In genomic region chr6:28585335-28585734, GRCh38 we compare ENCODE assay signal across 16 cellular contexts. TPM values are rescaled to one million over a fixed set of nuclear protein-coding genes. Genes with fewer than 3 reads are reported as not detected.
DNase-seq lines count a peak whose midpoint lies in the region; ATAC-seq and TF ChIP-seq lines count a peak whose summit lies in the region.
"Had no signal": no experiment of that assay in that cellular context is flagged by ENCODE, and none has a peak within 500 bp of the region (broad histone marks: within the 10 kb centered on the region; RNA-seq: fewer than 3 reads in every experiment).

No MANE protein-coding gene starts in this region.

- no peak overlapping the region for H4K8ac ChIP-seq in trophoblast cell (ENCODE audit: low read depth, low read length)

- POLR2A ChIA-PET in PC-3 (lab: Charles Lee; ENCODE audit: unreplicated experiment): no interaction called here

- 0 out of 2 replicates have a peak, but pooled peaks have one; percentile 5 for ATAC-seq in PC-3

- H3K4me3 ChIP-seq in PC-3 (ENCODE audit: low read length): peak overlapping the region; percentile 89
- H3K4me3 ChIP-seq in trophoblast cell (ENCODE audit: low read depth, low read length): no peak overlapping the region
- no peak overlapping the region for H3K4me3 ChIP-seq in ascending aorta
- H3K4me3 ChIP-seq: esophagus muscularis mucosa had no signal

- H3K4me2 ChIP-seq in PC-3 (ENCODE audit: low read length) (peak overlapping the region; percentile 97), trophoblast cell (ENCODE audit: low read length) (peak overlapping the region; percentile 25)

- H3K9me3 ChIP-seq in PC-3 (ENCODE audit: low read length) (no peaks in the 10 kb centered on the region), trophoblast cell (ENCODE audit: insufficient read depth, low read depth, low read length) (no peaks in the 10 kb centered on the region), ascending aorta (no peaks in the 10 kb centered on the region)
- H3K9me3 ChIP-seq: esophagus muscularis mucosa had no signal

- H2BK5ac ChIP-seq in trophoblast cell (ENCODE audit: low read depth, low read length, poor library complexity): no peak overlapping the region

- BruUV-seq in PC-3 (replicated peaks; lab: Mats Ljungman, UMichigan): no TSS peak

- H2AK5ac ChIP-seq in trophoblast cell (ENCODE audit: low read length): no peak overlapping the region

- no peak overlapping the region for H2BK120ac ChIP-seq in trophoblast cell (ENCODE audit: insufficient read depth, low read length, poor library complexity)

- no peak overlapping the region for H3K14ac ChIP-seq in trophoblast cell (ENCODE audit: low read length)

- WGBS in trophoblast cell (ENCODE audit: extremely low coverage, insufficient coverage, insufficient read length): no CpG with 5 or more reads among the region's 1 CpG

- TF ChIP-seq CTCF in PC-3 (conservative IDR thresholded peaks at IDR 0.05; ENCODE audit: low read depth, low read length): peak; percentile 47
- TF ChIP-seq CTCF in ascending aorta (IDR thresholded peaks at IDR 0.05): no peak

- peaks cover 5% of the 10 kb centered on the region for H3K79me1 ChIP-seq in trophoblast cell (ENCODE audit: low read length)

- peaks cover 24% of the 10 kb centered on the region for H3K79me2 ChIP-seq in PC-3 (ENCODE audit: low read length)
- H3K79me2 ChIP-seq in trophoblast cell (ENCODE audit: control insufficient read depth, insufficient read depth, low read length, poor library complexity): peaks cover 6% of the 10 kb centered on the region

- no peak overlapping the region for H4K91ac ChIP-seq in trophoblast cell (ENCODE audit: low read depth, low read length)

- intact Hi-C loops in PC-3 (cut with micrococcal nuclease): loop anchor here (5.0 to 10.0 kb wide), 3 partner anchors 143 to 451 kb away; partner anchors contain the start of genes ZSCAN12 and ZSCAN23
- intact Hi-C loops in ascending aorta (cut with DNase I): no loop called here

- H4K20me1 ChIP-seq in PC-3 (ENCODE audit: low read length): no peaks in the 10 kb centered on the region

- CTCF ChIA-PET in PC-3 (lab: Charles Lee): interaction anchor here (0.6 to 1.9 kb wide), 4 partner anchors 21 to 202 kb away, joined by 3 to 5 read pairs (median 4); no protein-coding TSS in a partner anchor

- no peak overlapping the region for H3K18ac ChIP-seq in trophoblast cell (ENCODE audit: low read length)

- H2AFZ ChIP-seq in PC-3 (ENCODE audit: low read length) (no peak overlapping the region), trophoblast cell (ENCODE audit: insufficient read depth, low read length, poor library complexity) (no peak overlapping the region)

- no peaks in the 10 kb centered on the region for H3K36me3 ChIP-seq in PC-3 (ENCODE audit: low read depth, low read length)
- H3K36me3 ChIP-seq in trophoblast cell (ENCODE audit: control insufficient read depth in 1 of 2, insufficient read depth in 2 of 2, low read length in 2 of 2): no peaks in the 10 kb centered on the region
- H3K36me3 ChIP-seq in ascending aorta: no peaks in the 10 kb centered on the region
- H3K36me3 ChIP-seq: esophagus muscularis mucosa had no signal

- no peaks in the 10 kb centered on the region for H3K9me2 ChIP-seq in PC-3 (replicated peaks; ENCODE audit: low read length)

- H3F3A ChIP-seq in PC-3 (ENCODE audit: low read length, unreplicated experiment): no peaks in the 10 kb centered on the region

- H3K4me1 ChIP-seq in PC-3 (ENCODE audit: insufficient read depth, low read length) (peaks cover 24% of the 10 kb centered on the region), trophoblast cell (ENCODE audit: control insufficient read depth in 1 of 2, insufficient read depth in 2 of 2, low read length in 2 of 2) (peaks cover 9 to 11% of the 10 kb centered on the region in 2 experiments), ascending aorta (no peaks in the 10 kb centered on the region)

- no peak overlapping the region for H3K4ac ChIP-seq in trophoblast cell (ENCODE audit: low read depth, low read length)

- no peak overlapping the region for H3K23ac ChIP-seq in trophoblast cell (ENCODE audit: low read length)

- no peak overlapping the region for H4K12ac ChIP-seq in trophoblast cell (ENCODE audit: low read depth, low read length)

- peak; percentile 3 for DNase-seq in DMS153 treated with DMSO at 0.1 percent for 48 hours (lab: John Stamatoyannopoulos, UW; ENCODE audit: unreplicated experiment)
- no peak for DNase-seq in DMS153 (lab: John Stamatoyannopoulos, UW)
- DNase-seq in PC-3: peak; percentile 76
- DNase-seq in dedifferentiated amniotic fluid mesenchymal stem cell (ENCODE audit: extremely low spot score): peak; percentile 26
- peak; percentile 37 to 76 for DNase-seq in trophoblast cell
- no peak for DNase-seq in NAMALWA (ENCODE audit: low spot score)
- no peak for DNase-seq in Kasumi-1 (lab: John Stamatoyannopoulos, UW)
- DNase-seq in ascending aorta (ENCODE audit: low spot score in 2 of 2): no peak
- DNase-seq: 8988T; aorta; kidney glomerular epithelial cell; nucleus accumbens; stimulated activated CD4-positive, alpha-beta T cell treated with anti-CD3 and anti-CD28 coated beads, Interleukin-2, amount 100 ng/mL, for 24 hours; stimulated activated naive CD4-positive, alpha-beta T cell had no signal

- H3K9ac ChIP-seq in PC-3 (ENCODE audit: low read length): no peak overlapping the region
- no peak overlapping the region for H3K9ac ChIP-seq in trophoblast cell (ENCODE audit: low read length)

- H3K27me3 ChIP-seq in PC-3 (ENCODE audit: low read length) (no peaks in the 10 kb centered on the region), trophoblast cell (ENCODE audit: insufficient read depth, low read length) (no peaks in the 10 kb centered on the region), ascending aorta (no peaks in the 10 kb centered on the region)

- H3K27ac ChIP-seq in PC-3 (ENCODE audit: low read length) (no peak overlapping the region), trophoblast cell (ENCODE audit: low read depth, low read length) (no peak overlapping the region), ascending aorta (no peak overlapping the region)
- H3K27ac ChIP-seq: esophagus muscularis mucosa had no signal

- no peak overlapping the region for H2BK12ac ChIP-seq in trophoblast cell (ENCODE audit: low read length)

RNA-seq across cellular contexts. Expression of gene GPX5, which starts 59.7 kb away (rescaled TPM):
- total RNA-seq in PC-3 (2014; rRNA removed) (not detected in 2 replicates), ascending aorta (not detected)
- 0.38 and 0.47 TPM in 2 replicates for polyA plus RNA-seq in trophoblast cell (2013)
- total RNA-seq: aorta; esophagus muscularis mucosa; T-helper 1 cell treated with Interleukin-12 subunit alpha and Interleukin-12 subunit beta and Interleukin-4 antibody, amounts not matched to agents 30 ng/mL and 1 ng/mL, for 36 hours had no signal
- polyA plus RNA-seq: aorta had no signal

Comparison
In these comparisons a context has a peak if more than half of its experiments do, and no peak if none do; other contexts are left out.
1. DNase-seq: peak in DMS153 treated with DMSO at 0.1 percent for 48 hours (single experiment), PC-3 (single experiment), dedifferentiated amniotic fluid mesenchymal stem cell (single experiment) and trophoblast cell (2 of 2); none in DMS153 (single experiment), NAMALWA (single experiment), Kasumi-1 (0 of 2) and ascending aorta (0 of 2).